13 cellular contexts compared by ENCODE assay signal in the genomic region with DNA sequence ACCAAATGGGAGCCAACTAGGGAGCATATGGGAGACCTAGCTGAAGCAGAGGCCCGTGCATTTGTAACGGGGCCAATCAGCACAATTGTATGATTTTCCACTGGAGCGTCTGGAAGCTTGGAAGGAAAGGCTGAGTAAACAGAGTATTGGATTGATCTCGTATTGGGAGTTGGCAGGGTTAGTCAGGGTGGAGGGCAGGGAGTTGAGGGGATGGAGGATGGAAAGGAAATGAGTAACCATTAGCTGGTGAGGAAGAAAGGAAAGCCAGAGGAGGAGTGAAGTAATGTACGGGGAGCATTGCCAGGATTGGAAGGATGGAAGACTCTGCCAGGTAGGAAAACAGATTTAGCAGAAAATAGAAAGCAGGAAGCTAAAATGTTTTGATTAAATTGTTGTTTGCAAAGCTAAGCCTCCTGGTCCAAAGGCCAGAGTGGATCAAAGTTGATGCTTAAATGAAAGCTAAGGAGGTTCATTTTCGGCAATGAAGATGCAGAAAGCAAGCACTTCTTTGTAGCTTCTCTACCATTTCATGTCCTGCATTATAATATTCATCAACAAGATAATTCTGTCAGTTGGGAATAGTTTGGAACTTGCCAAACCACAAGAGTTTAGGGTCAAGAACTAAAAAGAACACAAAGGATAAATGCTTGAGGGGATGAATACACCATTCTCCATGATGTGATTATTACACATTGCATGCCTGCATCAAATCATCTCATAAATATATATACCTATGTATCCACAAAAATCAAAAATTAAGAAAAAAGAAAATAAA.
DNase-seq lines count a peak whose midpoint lies in the region; ATAC-seq and TF ChIP-seq lines count a peak whose summit lies in the region.
"Had no signal": no experiment of that assay in that cellular context is flagged by ENCODE, and none has a peak within 500 bp of the region (broad histone marks: within the 10 kb centered on the region; RNA-seq: fewer than 3 reads in every experiment).

No MANE protein-coding gene starts in this region.

- ATAC-seq in GM21447 (IDR thresholded peaks at IDR 0.05; ENCODE audit: unreplicated experiment) (no peak), HG02870 (IDR thresholded peaks at IDR 0.05; ENCODE audit: unreplicated experiment) (no peak)

- no peak overlapping the region for H3K27ac ChIP-seq in RWPE1
- peak overlapping the region; percentile 32 for H3K27ac ChIP-seq in epithelial cell of prostate

- no peak for TF ChIP-seq CTCF in RWPE1 (conservative IDR thresholded peaks at IDR 0.05; ENCODE audit: low read depth)

- CTCF ChIA-PET in RWPE1 (lab: Yijun Ruan, JAX), result interaction anchor here (1.0 kb wide), 1 partner anchor 8 kb away, joined by 3 read pairs; no protein-coding TSS in a partner anchor

- POLR2A ChIA-PET in RWPE1 (lab: Yijun Ruan, JAX; ENCODE audit: low non-redundant PET), result no interaction called here

- DNase-seq in ELR (ENCODE audit: low read depth) (peak; percentile 85), RWPE1 (ENCODE audit: low spot score) (peak; percentile 19), epithelial cell of prostate (ENCODE audit: low read depth, low spot score) (no peak), mucosa of gallbladder (ENCODE audit: low spot score) (peak; percentile 47), glomerular visceral epithelial cell (ENCODE audit: extremely low spot score) (no peak), hypothalamus (lab: John Stamatoyannopoulos, UW) (no peak)
- DNase-seq: activated naive CD4-positive, alpha-beta T cell treated with Interleukin-2 at 50 U/mL for 16 hours; foreskin melanocyte; NCI-H1417; NCI-H524 treated with DMSO at 0.1 percent for 48 hours; stimulated activated CD4-positive, alpha-beta T cell treated with anti-CD3 and anti-CD28 coated beads, Interleukin-4, amount 100 ng/mL, for 1 hour had no signal

Comparison
In these comparisons a context has a peak if more than half of its experiments do, and no peak if none do; other contexts are left out.
1. DNase-seq: peak in ELR (single experiment), RWPE1 (single experiment) and mucosa of gallbladder (single experiment); none in epithelial cell of prostate (single experiment), glomerular visceral epithelial cell (single experiment) and hypothalamus (0 of 51).